In the genomic region with DNA sequence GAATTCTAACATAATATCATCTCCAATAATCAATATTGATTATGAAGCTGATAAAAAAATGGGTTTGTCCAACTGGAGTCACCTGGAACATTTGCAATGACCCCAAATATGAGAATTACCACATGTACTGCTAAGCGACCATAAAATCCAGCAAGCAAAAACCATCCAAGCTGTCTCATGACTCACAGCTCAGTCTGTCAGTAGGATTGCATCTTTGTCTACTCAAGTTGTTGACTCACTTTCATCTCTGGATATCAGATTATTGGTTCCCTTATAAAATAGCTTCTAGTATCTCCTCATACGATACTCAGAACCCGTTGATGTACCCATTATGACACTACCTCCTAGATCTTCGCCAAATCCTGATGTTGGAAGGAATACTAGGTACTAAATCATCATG, we compare ENCODE assay signal across 30 cellular contexts.
"Had no signal": no experiment of that assay in that cellular context is flagged by ENCODE, and none has a peak within 500 bp of the region (broad histone marks: within the 10 kb centered on the region; RNA-seq: fewer than 3 reads in every experiment).

No MANE protein-coding gene starts in this region.

- H3K4me3 Mint-ChIP-seq: activated naive CD8-positive, alpha-beta T cell; effector memory CD8-positive, alpha-beta T cell; naive B cell; nephron progenitor cell; stimulated activated naive B cell treated with anti-CD40 and anti-IgM and Interleukin-4, amounts not matched to agents 10 μg/mL and 1 μg/mL and 100 μg/mL, for 72 hours had no signal

- H3K27ac Mint-ChIP-seq: activated naive CD8-positive, alpha-beta T cell; effector memory CD8-positive, alpha-beta T cell; naive B cell; nephron progenitor cell; progenitor cell of endocrine pancreas; stimulated activated naive B cell treated with anti-CD40 and anti-IgM and Interleukin-4, amounts not matched to agents 10 μg/mL and 1 μg/mL and 100 μg/mL, for 72 hours had no signal

- H3K4me1 ChIP-seq: body of pancreas, esophagus muscularis mucosa, heart right ventricle, suprapubic skin, tibial artery, upper lobe of right lung had no signal

- H3K4me3 ChIP-seq: body of pancreas, coronary artery, esophagus muscularis mucosa, heart right ventricle, ovary, suprapubic skin, tibial artery, upper lobe of right lung had no signal

- H3K27me3 Mint-ChIP-seq: progenitor cell of endocrine pancreas had no signal

- H3K27ac ChIP-seq: body of pancreas, coronary artery, esophagus muscularis mucosa, heart right ventricle, neutrophil, ovary, suprapubic skin, tibial artery, upper lobe of right lung, VCaP had no signal

- H3K9me3 ChIP-seq: body of pancreas, esophagus muscularis mucosa, neutrophil, ovary, suprapubic skin, tibial artery, upper lobe of right lung had no signal

- H3K36me3 ChIP-seq: esophagus muscularis mucosa, heart right ventricle, neutrophil, ovary, suprapubic skin, tibial artery, upper lobe of right lung had no signal

- DNase-seq: activated CD4-positive, alpha-beta T cell treated with anti-CD3 and anti-CD28 coated beads for 4 hours; activated CD4-positive, alpha-beta T cell treated with anti-CD3 and anti-CD28 coated beads, Interleukin-2, amount 50 U/mL, for 4 hours; activated CD8-positive, alpha-beta memory T cell treated with anti-CD3 and anti-CD28 coated beads for 24 hours; activated effector memory CD4-positive, alpha-beta T cell treated with Interleukin-2 at 50 U/mL for 16 hours; activated naive CD4-positive, alpha-beta T cell treated with Interleukin-2 at 50 U/mL for 16 hours; anterior cingulate cortex; body of pancreas; effector memory CD8-positive, alpha-beta T cell; foreskin melanocyte; heart right ventricle; left cardiac atrium; left ventricle myocardium superior; naive B cell; nephron progenitor cell; ovary; retina; small intestine; stimulated activated naive B cell treated with anti-CD40 and anti-IgM and Interleukin-4, amounts not matched to agents 10 μg/mL and 1 μg/mL and 100 μg/mL, for 72 hours; T-helper 1 cell; tibial artery; upper lobe of right lung had no signal

- H3K4me1 Mint-ChIP-seq: naive B cell; nephron progenitor cell; stimulated activated naive B cell treated with anti-CD40 and anti-IgM and Interleukin-4, amounts not matched to agents 10 μg/mL and 1 μg/mL and 100 μg/mL, for 72 hours had no signal

- H3K36me3 Mint-ChIP-seq: activated naive CD8-positive, alpha-beta T cell; naive B cell; stimulated activated naive B cell treated with anti-CD40 and anti-IgM and Interleukin-4, amounts not matched to agents 10 μg/mL and 1 μg/mL and 100 μg/mL, for 72 hours had no signal

- ATAC-seq: body of pancreas; effector memory CD8-positive, alpha-beta T cell; heart right ventricle; left cardiac atrium; left ventricle myocardium superior; sciatic nerve; stimulated activated naive B cell treated with anti-CD40 and anti-IgM and Interleukin-4, amounts not matched to agents 10 μg/mL and 1 μg/mL and 100 μg/mL, for 72 hours; upper lobe of right lung had no signal

- H3K9me3 Mint-ChIP-seq: effector memory CD8-positive, alpha-beta T cell had no signal

- FAIRE-seq: islet of Langerhans, small intestine had no signal

- H3K27me3 ChIP-seq: body of pancreas, esophagus muscularis mucosa, heart right ventricle, neutrophil, ovary, suprapubic skin, tibial artery, upper lobe of right lung had no signal
